18 cellular contexts compared by ENCODE assay signal in genomic region chr14:94449930-94450329, GRCh38. TPM values are rescaled to one million over a fixed set of nuclear protein-coding genes. Genes with fewer than 3 reads are reported as not detected.
DNase-seq lines count a peak whose midpoint lies in the region; ATAC-seq and TF ChIP-seq lines count a peak whose summit lies in the region.
"Had no signal": no experiment of that assay in that cellular context is flagged by ENCODE, and none has a peak within 500 bp of the region (broad histone marks: within the 10 kb centered on the region; RNA-seq: fewer than 3 reads in every experiment).

No MANE protein-coding gene starts in this region.

- TF ChIP-seq CTCF in right atrium auricular region (IDR thresholded peaks at IDR 0.05): no peak
- TF ChIP-seq CTCF in heart left ventricle (IDR thresholded peaks at IDR 0.05): no peak
- no peak for TF ChIP-seq CTCF in WTC11 (IDR thresholded peaks at IDR 0.05)
- no peak for TF ChIP-seq CTCF in neural crest cell (conservative IDR thresholded peaks at IDR 0.05)
- no peak for TF ChIP-seq CTCF in dorsolateral prefrontal cortex (IDR thresholded peaks at IDR 0.05 in 54 of 56, conservative IDR thresholded peaks at IDR 0.05 in 2 of 56; ENCODE audit: low read depth in 1 of 56, partially characterized antibody in 56 of 56)

- H3K4me1 Mint-ChIP-seq in WTC11 (peaks cover 42% of the 10 kb centered on the region), neural crest cell (peaks cover 18% of the 10 kb centered on the region)
- H3K4me1 Mint-ChIP-seq: CD14-positive monocyte had no signal

- H3K4me1 ChIP-seq in right atrium auricular region: no peaks in the 10 kb centered on the region
- H3K4me1 ChIP-seq in heart left ventricle: no peaks in the 10 kb centered on the region

- ATAC-seq in heart left ventricle: no peak
- no peak for ATAC-seq in WTC11
- ATAC-seq: CD8-positive, alpha-beta T cell had no signal

- CTCF ChIA-PET in WTC11 (lab: Charles Lee): interaction anchor here (0.7 to 4.3 kb wide), 4 partner anchors 16 to 143 kb away, joined by 4 to 33 read pairs (median 7); no protein-coding TSS in a partner anchor

- no peak overlapping the region for H3K4me3 ChIP-seq in right atrium auricular region
- H3K4me3 ChIP-seq in heart left ventricle: no peak overlapping the region
- H3K4me3 ChIP-seq in dorsolateral prefrontal cortex: no peak overlapping the region

- H3K27me3 ChIP-seq in right atrium auricular region: no peaks in the 10 kb centered on the region
- H3K27me3 ChIP-seq in heart left ventricle: peaks cover 0 to 33% (median 0%) of the 10 kb centered on the region in 9 donors
- H3K27me3 ChIP-seq in dorsolateral prefrontal cortex: peaks cover 0 to 21% (median 0%) of the 10 kb centered on the region in 45 donors

- no peak overlapping the region for H3K27ac Mint-ChIP-seq in WTC11
- peak overlapping the region; percentile 5 for H3K27ac Mint-ChIP-seq in neural crest cell (ENCODE audit: unreplicated experiment)
- H3K27ac Mint-ChIP-seq: CD14-positive monocyte; CD8-positive, alpha-beta T cell had no signal

- H3K4me3 Mint-ChIP-seq in WTC11 (peak overlapping the region; percentile 13; the same call in 1 of the 2 replicates), neural crest cell (no peak overlapping the region)
- H3K4me3 Mint-ChIP-seq: CD14-positive monocyte; CD8-positive, alpha-beta T cell had no signal

- POLR2A ChIA-PET in WTC11 (lab: Charles Lee): no interaction called here

- H3K9me3 Mint-ChIP-seq in WTC11 (peaks cover 19% of the 10 kb centered on the region), neural crest cell (peaks cover 7% of the 10 kb centered on the region)
- H3K9me3 Mint-ChIP-seq: CD8-positive, alpha-beta T cell had no signal

- H3K27me3 Mint-ChIP-seq in WTC11 (ENCODE audit: low read depth): peaks cover 7% of the 10 kb centered on the region
- peaks cover 53% of the 10 kb centered on the region for H3K27me3 Mint-ChIP-seq in neural crest cell (ENCODE audit: low read depth)

- TF ChIP-seq POLR2A in heart left ventricle (IDR thresholded peaks at IDR 0.05): no peak

- H3K36me3 ChIP-seq in right atrium auricular region (no peaks in the 10 kb centered on the region), heart left ventricle (no peaks in the 10 kb centered on the region)

- H3K36me3 Mint-ChIP-seq in WTC11: peaks cover 16% of the 10 kb centered on the region
- peaks cover 2% of the 10 kb centered on the region for H3K36me3 Mint-ChIP-seq in neural crest cell (ENCODE audit: low read depth)
- H3K36me3 Mint-ChIP-seq: CD14-positive monocyte; CD8-positive, alpha-beta T cell had no signal

- peak; percentile 16 for DNase-seq in right atrium auricular region (ENCODE audit: low spot score)
- DNase-seq in heart left ventricle: no peak
- DNase-seq in WTC11 (ENCODE audit: low spot score): no peak
- no peak for DNase-seq in neural crest cell (ENCODE audit: low read depth, low spot score)
- no peak for DNase-seq in NCI-H510A (lab: John Stamatoyannopoulos, UW)
- DNase-seq in dorsolateral prefrontal cortex: no peak
- no peak for DNase-seq in GDM1 (lab: John Stamatoyannopoulos, UW)
- DNase-seq: CD8-positive, alpha-beta T cell; COR-L47; DMS153; DMS79 treated with DMSO at 0.1 percent for 48 hours; GF-D8 had no signal

- intact Hi-C loops in heart left ventricle (cut with DNase I) (no loop called here), dorsolateral prefrontal cortex (cut with DNase I) (no loop called here)

- WGBS in heart left ventricle, 4 donors: 73 to 78% (median 75%) methylated on average over 6 of the region's 6 CpGs

- H3K9me3 ChIP-seq in right atrium auricular region: peaks cover 0 to 5% of the 10 kb centered on the region in 2 donors
- H3K9me3 ChIP-seq in heart left ventricle: no peaks in the 10 kb centered on the region

- H3K27ac ChIP-seq in right atrium auricular region (no peak overlapping the region), heart left ventricle (no peak overlapping the region), dorsolateral prefrontal cortex (no peak overlapping the region)
- H3K27ac ChIP-seq: 22Rv1 had no signal

TF ChIP-seq in WTC11, 78 proteins besides CTCF, POLR2A, EP300 and RAD21 (continues in another document):
- TF ChIP-seq ATF6 (CRISPR knock-in tag; IDR thresholded peaks at IDR 0.05) (no peak), ATF2 (CRISPR knock-in tag; IDR thresholded peaks at IDR 0.05; ENCODE audit: borderline replicate concordance, low read depth) (no peak), E2F1 (CRISPR knock-in tag; IDR thresholded peaks at IDR 0.05) (no peak), JAZF1 (CRISPR knock-in tag; IDR thresholded peaks at IDR 0.05) (no peak), ZSCAN18 (CRISPR knock-in tag; IDR thresholded peaks at IDR 0.05) (no peak), SOX15 (CRISPR knock-in tag; IDR thresholded peaks at IDR 0.05) (no peak), SMAD3 (CRISPR knock-in tag; IDR thresholded peaks at IDR 0.05; ENCODE audit: borderline replicate concordance) (no peak)

RNA-seq across cellular contexts. Expression of gene SERPINA11, which starts 2.7 kb away (rescaled TPM):
- total RNA-seq in right atrium auricular region (not detected), heart left ventricle (not detected), WTC11 (2021) (0.34 to 0.53 TPM (median 0.46 TPM) in 3 replicates), neural crest cell (not detected in 2 replicates), dorsolateral prefrontal cortex (under 1 TPM in 1 of 120 experiments, not detected in 119; 0.44 TPM)
- not detected for polyA plus RNA-seq in heart left ventricle
- total RNA-seq: A673; CD8-positive, alpha-beta T cell; H4; HT1080 had no signal
- polyA plus RNA-seq: BJ, CD14-positive monocyte had no signal

RNA-seq across cellular contexts. Expression of gene SERPINA9, which starts 26.1 kb away (rescaled TPM):
- total RNA-seq in right atrium auricular region: not detected
- not detected for total RNA-seq in heart left ventricle
- polyA plus RNA-seq in heart left ventricle: not detected
- not detected in 3 replicates for total RNA-seq in WTC11 (2021)
- not detected in 2 replicates for total RNA-seq in neural crest cell
- not detected for total RNA-seq in dorsolateral prefrontal cortex
- total RNA-seq: A673; CD8-positive, alpha-beta T cell; H4; HT1080 had no signal
- polyA plus RNA-seq: CD14-positive monocyte had no signal

RNA-seq across cellular contexts. Expression of gene SERPINA12, which starts 59.3 kb away (rescaled TPM):
- not detected for total RNA-seq in right atrium auricular region
- not detected for total RNA-seq in heart left ventricle
- not detected for polyA plus RNA-seq in heart left ventricle
- not detected in 3 replicates for total RNA-seq in WTC11 (2021)
- total RNA-seq in neural crest cell: not detected in 2 replicates
- total RNA-seq in dorsolateral prefrontal cortex: not detected
- total RNA-seq: A673; CD8-positive, alpha-beta T cell; H4; HT1080 had no signal
- polyA plus RNA-seq: BJ, CD14-positive monocyte had no signal
